ENCODE assay signal across 10 cellular contexts in the genomic region with DNA sequence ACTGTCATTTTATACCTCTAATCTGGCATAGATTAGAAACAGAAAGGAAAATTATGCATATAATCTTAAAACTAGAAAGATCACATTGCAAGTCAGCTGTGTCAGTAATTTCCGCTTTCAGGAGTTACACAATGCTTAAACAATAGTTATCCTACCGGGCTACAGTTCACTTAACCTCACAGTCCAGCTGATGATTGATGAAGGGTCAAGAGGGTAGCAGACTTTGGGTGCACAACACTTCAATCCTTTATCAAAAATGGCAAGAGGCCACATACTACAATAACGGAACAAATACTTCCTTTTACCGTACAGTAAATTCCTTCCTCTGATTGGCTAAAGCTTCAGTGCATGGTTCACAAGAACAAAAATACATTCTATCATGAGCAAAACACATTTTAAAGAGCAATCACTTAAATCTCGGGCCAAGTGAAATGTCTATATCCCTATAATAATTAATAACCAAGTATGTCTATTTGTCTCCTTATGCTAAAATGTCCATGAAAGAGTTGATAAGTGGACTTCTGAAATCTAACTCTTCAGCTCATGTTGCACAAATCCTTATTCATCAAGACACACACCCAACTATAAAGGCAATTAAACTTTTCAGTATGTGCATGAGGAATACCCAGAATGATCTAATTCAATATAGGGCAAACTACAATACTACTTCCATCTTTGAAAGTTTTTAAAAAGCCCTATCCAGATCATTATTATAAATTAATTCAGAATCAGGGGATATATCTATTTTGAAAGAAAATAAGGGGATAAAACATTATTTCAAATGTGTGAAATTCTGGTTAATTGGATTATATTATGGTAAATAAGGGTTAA.
DNase-seq lines count a peak whose midpoint lies in the region; ATAC-seq, FAIRE-seq and TF ChIP-seq lines count a peak whose summit lies in the region.
"Had no signal": no experiment of that assay in that cellular context is flagged by ENCODE, and none has a peak within 500 bp of the region (broad histone marks: within the 10 kb centered on the region; RNA-seq: fewer than 3 reads in every experiment).

No MANE protein-coding gene starts in this region.

- DNase-seq in GM18507 (ENCODE audit: extremely low spot score, insufficient read length, low read depth), result no peak
- peak; percentile 28 for DNase-seq in astrocyte of the cerebellum (ENCODE audit: low read depth)
- no peak for DNase-seq in mucosa of descending colon
- no peak for DNase-seq in NCI-H345 (lab: John Stamatoyannopoulos, UW)
- DNase-seq in hypothalamus (lab: John Stamatoyannopoulos, UW), result no peak
- no peak for DNase-seq in cerebellum (ENCODE audit: low spot score)
- DNase-seq: activated effector memory CD4-positive, alpha-beta T cell treated with Interleukin-2 at 50 U/mL for 16 hours; thyroid gland had no signal

- TF ChIP-seq CTCF in astrocyte of the cerebellum (IDR thresholded peaks at IDR 0.05; ENCODE audit: low read depth, low read length, missing control alignments) (no peak), mucosa of descending colon (IDR thresholded peaks at IDR 0.05) (no peak)

- H3K4me1 ChIP-seq in mucosa of descending colon (ENCODE audit: low read depth), result peaks cover 10% of the 10 kb centered on the region

- H3K4me3 ChIP-seq in astrocyte of the cerebellum (ENCODE audit: low read depth, low read length), result no peak overlapping the region
- no peak overlapping the region for H3K4me3 ChIP-seq in mucosa of descending colon
- H3K4me3 ChIP-seq: thyroid gland had no signal

- ATAC-seq in HG03432 (IDR thresholded peaks at IDR 0.05; ENCODE audit: unreplicated experiment) (peak; percentile 44), mucosa of descending colon (peak; percentile 26), HG03439 (IDR thresholded peaks at IDR 0.05; ENCODE audit: unreplicated experiment) (no peak)

- in situ Hi-C loops in astrocyte of the cerebellum (cut with HindIII; ENCODE audit: low sequenced_read_pairs), result no loop called here

- no peaks in the 10 kb centered on the region for H3K9me3 ChIP-seq in mucosa of descending colon
- H3K9me3 ChIP-seq: thyroid gland had no signal

- intact Hi-C loops in mucosa of descending colon (cut with DNase I, micrococcal nuclease), result no loop called here

- no peaks in the 10 kb centered on the region for H3K36me3 ChIP-seq in mucosa of descending colon (ENCODE audit: low read depth)
- H3K36me3 ChIP-seq: thyroid gland had no signal

- peak; percentile 41 for FAIRE-seq in GM18507 (lab: Jason Lieb, UNC)
